Comparison of ENCODE assay signal across 9 cellular contexts in the genomic region with DNA sequence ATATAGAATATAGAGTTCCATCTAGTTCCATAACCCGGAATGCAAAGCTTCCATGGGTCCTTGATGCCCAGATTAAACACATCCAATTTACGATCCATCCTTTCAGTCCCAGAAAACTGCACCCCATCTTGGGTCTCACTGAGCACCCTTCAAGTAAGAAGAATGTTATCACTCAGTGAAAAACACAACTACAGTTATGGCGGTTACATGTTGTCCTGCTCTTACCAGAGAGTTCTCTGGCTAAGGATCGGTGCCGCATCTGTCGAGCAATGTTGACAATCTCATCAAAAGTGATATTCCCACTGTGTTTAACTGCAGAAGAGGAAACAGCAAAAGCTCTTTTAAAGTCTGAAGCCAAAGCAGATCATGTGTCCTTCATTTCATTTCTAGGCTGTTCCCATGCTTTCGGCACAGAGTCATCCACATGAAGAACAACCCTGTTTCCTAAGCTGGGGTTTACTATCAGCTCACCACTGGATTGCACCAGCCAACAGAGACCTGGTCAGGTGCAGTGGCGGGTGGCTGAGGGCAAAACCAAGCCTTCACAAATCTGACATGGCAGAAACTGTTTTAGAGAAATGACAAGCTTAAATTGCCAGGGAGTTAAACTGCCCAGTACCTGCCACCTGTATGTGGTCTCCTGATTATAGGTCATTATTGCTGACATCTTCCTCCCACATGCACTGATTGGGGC. TPM values are rescaled to one million over a fixed set of nuclear protein-coding genes. Genes with fewer than 3 reads are reported as not detected.
DNase-seq lines count a peak whose midpoint lies in the region; ATAC-seq, FAIRE-seq and TF ChIP-seq lines count a peak whose summit lies in the region.
"Had no signal": no experiment of that assay in that cellular context is flagged by ENCODE, and none has a peak within 500 bp of the region (broad histone marks: within the 10 kb centered on the region; RNA-seq: fewer than 3 reads in every experiment).

No MANE protein-coding gene starts in this region.

- no peaks in the 10 kb centered on the region for H3K9me2 ChIP-seq in Karpas-422 (replicated peaks; ENCODE audit: insufficient read depth, low read length)

- H2AFZ ChIP-seq in Karpas-422 (ENCODE audit: low read length) (no peak overlapping the region), GM12878 (ENCODE audit: control insufficient read depth, low read depth, low read length) (no peak overlapping the region)
- H2AFZ ChIP-seq: parathyroid adenoma had no signal

- peak overlapping the region in 5 of 9 donors; percentile 38 to 96 (median 66) for H3K27ac Mint-ChIP-seq in naive thymus-derived CD4-positive, alpha-beta T cell

- TF ChIP-seq EP300 in GM12878 (IDR thresholded peaks at IDR 0.05; ENCODE audit: borderline replicate concordance in 1 of 2, control insufficient read depth in 1 of 2, low read depth in 2 of 2, low read length in 2 of 2): no peak

- WGBS in GM12878 (ENCODE audit: insufficient coverage, insufficient replicate concordance, low lambda C conversion rate, missing lambda C conversion rate): 78% methylated on average over 8 of the region's 8 CpGs

- no peak for ATAC-seq in GM12878
- ATAC-seq in naive thymus-derived CD4-positive, alpha-beta T cell: no peak
- no peak for ATAC-seq in GM21825 (IDR thresholded peaks at IDR 0.05; ENCODE audit: unreplicated experiment)
- ATAC-seq in GM18861 (IDR thresholded peaks at IDR 0.05; ENCODE audit: unreplicated experiment): no peak
- ATAC-seq in GM18517 (IDR thresholded peaks at IDR 0.05; ENCODE audit: unreplicated experiment): no peak
- ATAC-seq in HG02678 (IDR thresholded peaks at IDR 0.05; ENCODE audit: unreplicated experiment): no peak

- H3K4me2 ChIP-seq in Karpas-422 (ENCODE audit: low read depth, low read length, poor library complexity, severe bottlenecking) (peak overlapping the region; percentile 96), GM12878 (ENCODE audit: control insufficient read depth, insufficient read depth) (peak overlapping the region; percentile 38)

- RAD21 ChIA-PET in GM12878 (lab: Charles Lee; ENCODE audit: unreplicated experiment): interaction anchor here (1.1 kb wide), 1 partner anchor 25 kb away, joined by 3 read pairs; no protein-coding TSS in a partner anchor

- peaks cover 28% of the 10 kb centered on the region for H3K4me1 ChIP-seq in Karpas-422 (ENCODE audit: low read length)
- H3K4me1 ChIP-seq in GM12878 (ENCODE audit: control insufficient read depth, insufficient read depth, low read length): no peaks in the 10 kb centered on the region
- H3K4me1 ChIP-seq in naive thymus-derived CD4-positive, alpha-beta T cell (ENCODE audit: control insufficient read depth in 2 of 2, insufficient read depth in 2 of 2, low read length in 2 of 2): peaks cover 21 to 25% of the 10 kb centered on the region in 2 donors
- H3K4me1 ChIP-seq: parathyroid adenoma had no signal

- H3K27ac ChIP-seq in Karpas-422 (ENCODE audit: low read length) (no peak overlapping the region), GM12878 (ENCODE audit: control insufficient read depth, insufficient read depth) (no peak overlapping the region)
- H3K27ac ChIP-seq in naive thymus-derived CD4-positive, alpha-beta T cell (ENCODE audit: low read depth, low read length): no peak overlapping the region
- H3K27ac ChIP-seq: parathyroid adenoma had no signal

- TF ChIP-seq RAD21 in GM12878 (IDR thresholded peaks at IDR 0.05; ENCODE audit: insufficient read depth, low read depth, low read length): no peak

- H3K4me3 ChIP-seq in Karpas-422 (ENCODE audit: low read length) (no peak overlapping the region), GM12878 (peak overlapping the region; percentile 93)
- no peak overlapping the region for H3K4me3 ChIP-seq in naive thymus-derived CD4-positive, alpha-beta T cell (ENCODE audit: low read length)

- in situ Hi-C loops in Caki2 (cut with HindIII; ENCODE audit: low pct_unique_long_range_greater_than_20kb, low sequenced_read_pairs): no loop called here
- in situ Hi-C loops in GM12878 (cut with MboI): no loop called here

- CTCF ChIA-PET in GM12878 (lab: Yijun Ruan, JAX): interaction anchor here (1.6 kb wide), 1 partner anchor 33 kb away, joined by 3 read pairs; no protein-coding TSS in a partner anchor
- CTCF ChIA-PET in naive thymus-derived CD4-positive, alpha-beta T cell (lab: Charles Lee): no interaction called here

- H3K4me3 Mint-ChIP-seq in naive thymus-derived CD4-positive, alpha-beta T cell: peak overlapping the region in 5 of 10 donors; percentile 1 to 94 (median 29)

- H3K9me3 Mint-ChIP-seq in naive thymus-derived CD4-positive, alpha-beta T cell: peaks cover 0 to 14% (median 0%) of the 10 kb centered on the region in 11 donors

- FAIRE-seq in GM12878 (lab: Jason Lieb, UNC): no peak

- H3K36me3 ChIP-seq in Karpas-422 (ENCODE audit: insufficient read depth, low read length) (peaks cover 50% of the 10 kb centered on the region), GM12878 (ENCODE audit: control insufficient read depth in 2 of 2, insufficient read depth in 2 of 2, low read length in 1 of 2) (peaks cover 20 to 56% of the 10 kb centered on the region in 2 experiments)
- peaks cover 21 to 71% (median 34%) of the 10 kb centered on the region in 3 experiments for H3K36me3 ChIP-seq in naive thymus-derived CD4-positive, alpha-beta T cell (ENCODE audit: control insufficient read depth in 2 of 3, insufficient read depth in 3 of 3, low read length in 3 of 3)

- H3K79me2 ChIP-seq in Karpas-422 (ENCODE audit: low read length) (peaks cover 38% of the 10 kb centered on the region), GM12878 (ENCODE audit: control insufficient read depth, insufficient read depth, low read length) (peaks cover 49% of the 10 kb centered on the region)
- H3K79me2 ChIP-seq: parathyroid adenoma had no signal

- no peaks in the 10 kb centered on the region for H3K27me3 Mint-ChIP-seq in naive thymus-derived CD4-positive, alpha-beta T cell

- peaks cover 28 to 45% (median 40%) of the 10 kb centered on the region in 7 donors for H3K4me1 Mint-ChIP-seq in naive thymus-derived CD4-positive, alpha-beta T cell

- H3K9ac ChIP-seq in Karpas-422 (ENCODE audit: low read length) (no peak overlapping the region), GM12878 (ENCODE audit: control insufficient read depth, insufficient read depth, low read length) (peak overlapping the region; percentile 95)
- H3K9ac ChIP-seq: parathyroid adenoma had no signal

- DNase-seq in Caki2 (ENCODE audit: low read depth) (peak; percentile 8), Karpas-422 (peak; percentile 47), GM12878 (ENCODE audit: low read depth, low spot score) (no peak)
- no peak for DNase-seq in naive thymus-derived CD4-positive, alpha-beta T cell

- POLR2A ChIA-PET in GM12878 (lab: Charles Lee): interaction anchor here (0.5 to 0.7 kb wide), 3 partner anchors 11 to 384 kb away, joined by 3 to 8 read pairs (median 3); no protein-coding TSS in a partner anchor
- POLR2A ChIA-PET in naive thymus-derived CD4-positive, alpha-beta T cell (lab: Charles Lee): interaction anchor here (0.6 to 1.1 kb wide), 2 partner anchors 25 to 40 kb away, joined by 3 read pairs; partner anchors contain the start of gene ZNF79

- intact Hi-C loops in GM12878 (cut with micrococcal nuclease; ENCODE audit: unreplicated experiment): no loop called here
- intact Hi-C loops in naive thymus-derived CD4-positive, alpha-beta T cell (cut with micrococcal nuclease): no loop called here

- no TSS peak for BruUV-seq in GM12878 (replicated peaks; lab: Mats Ljungman, UMichigan)

- H3K36me3 Mint-ChIP-seq in naive thymus-derived CD4-positive, alpha-beta T cell: peaks cover 10 to 73% (median 36%) of the 10 kb centered on the region in 5 donors

- SMC1A ChIA-PET in GM12878 (lab: Charles Lee; ENCODE audit: uncharacterized antibody, unreplicated experiment): interaction anchor here (0.6 to 1.5 kb wide), 5 partner anchors 15 to 137 kb away, joined by 3 read pairs; partner anchors contain the start of gene ZNF79

- TF ChIP-seq POLR2A in GM12878 (IDR thresholded peaks at IDR 0.05; ENCODE audit: low read depth, low read length): 0 out of 2 replicates have a peak, but pooled peaks have one; percentile 22

- TF ChIP-seq CTCF in GM12878 (IDR thresholded peaks at IDR 0.05 in 2 of 3, conservative IDR thresholded peaks at IDR 0.05 in 1 of 3; ENCODE audit: control insufficient read depth in 2 of 3, extremely low read depth in 1 of 3, insufficient read depth in 1 of 3, low read depth in 3 of 3, low read length in 3 of 3): no peak

- H4K20me1 ChIP-seq in Karpas-422 (ENCODE audit: insufficient read depth, low read depth, low read length) (peaks cover 31% of the 10 kb centered on the region), GM12878 (ENCODE audit: control insufficient read depth, insufficient read depth) (peaks cover 11% of the 10 kb centered on the region)

- H3K27me3 ChIP-seq in Karpas-422 (ENCODE audit: low read length): no peaks in the 10 kb centered on the region
- H3K27me3 ChIP-seq in GM12878 (replicated peaks in 1 of 2; ENCODE audit: control insufficient read depth in 2 of 2, insufficient read depth in 2 of 2, low read length in 1 of 2): no peaks in the 10 kb centered on the region
- H3K27me3 ChIP-seq in naive thymus-derived CD4-positive, alpha-beta T cell (ENCODE audit: control insufficient read depth in 2 of 2, insufficient read depth in 2 of 2, low read length in 2 of 2): no peaks in the 10 kb centered on the region

- H3K9me3 ChIP-seq in Karpas-422 (ENCODE audit: low read length) (no peaks in the 10 kb centered on the region), GM12878 (replicated peaks; ENCODE audit: control insufficient read depth, insufficient read depth, low read length) (peaks cover 11% of the 10 kb centered on the region)
- no peaks in the 10 kb centered on the region for H3K9me3 ChIP-seq in naive thymus-derived CD4-positive, alpha-beta T cell (ENCODE audit: control insufficient read depth in 2 of 3, low read length in 3 of 3)

RNA-seq across cellular contexts. Expression of gene RPL12, which starts 2.9 kb away (rescaled TPM):
- 1,560 and 1,589 TPM in 2 replicates for total RNA-seq in Caki2 (2014; rRNA removed; shearing (Covaris generic); ENCODE audit: low replicate concordance)
- total RNA-seq in Karpas-422 (2014; rRNA removed; shearing (Covaris generic); ENCODE audit: low replicate concordance): 2,789 and 3,026 TPM in 2 replicates
- 532 and 580 TPM in 2 replicates for total RNA-seq in GM12878 (2013; cell fraction: nucleolus; rRNA removed)
- total RNA-seq in GM12878 (2014; rRNA removed): 2,340 and 2,418 TPM in 2 replicates
- total RNA-seq in GM12878 (2014; rRNA removed; fragmentation: Illumina TruSeq; extraction: Trizol): 4,535 and 4,622 TPM in 2 replicates
- 2,052 and 2,163 TPM in 2 replicates for total RNA-seq in GM12878 (2021)
- polyA plus RNA-seq in GM12878 (2011; ENCODE audit: low read depth): 4,165 TPM
- 2,640 and 2,932 TPM in 2 replicates for polyA plus RNA-seq in GM12878 (2011; rRNA removed)
- polyA plus RNA-seq in GM12878 (2011; cell fraction: cytosol; rRNA removed): 2,904 and 3,567 TPM in 2 replicates
- 879 and 937 TPM in 2 replicates for polyA plus RNA-seq in GM12878 (2011; cell fraction: nucleus; rRNA removed)
- polyA plus RNA-seq in GM12878 (2012): 3,068 and 4,412 TPM in 2 replicates
- 4,925 and 5,544 TPM in 2 replicates for polyA plus RNA-seq in GM12878 (2014; fragmentation: Illumina TruSeq; extraction: Trizol)
- 1,000 to 10,000 TPM; 3,077 to 3,412 TPM for polyA plus RNA-seq in GM12878 (2014; fragmentation: Nextera tagmentation; extraction: Ambion mirVana)
- polyA plus RNA-seq in GM12878 (2014; rRNA removed): 3,446 and 3,776 TPM in 2 replicates
- polyA plus RNA-seq in GM12878 (2016; fragmentation: Nextera tagmentation; extraction: Ambion mirVana): 1,000 to 10,000 TPM in 1 of 2 experiments, 100 to 1,000 TPM in 1; 961 to 1,005 TPM
- 712 and 1,069 TPM in 2 replicates for polyA minus RNA-seq in GM12878 (2011; rRNA and poly(A)+ RNA removed)
- 520 and 541 TPM in 2 replicates for polyA minus RNA-seq in GM12878 (2011; cell fraction: cytosol; rRNA and poly(A)+ RNA removed)
- polyA minus RNA-seq in GM12878 (2011; cell fraction: nucleus; rRNA and poly(A)+ RNA removed): 259 and 431 TPM in 2 replicates
- total RNA-seq in naive thymus-derived CD4-positive, alpha-beta T cell: 1,000 to 10,000 TPM; 1,005 to 1,932 (median 1,675) TPM
- polyA plus RNA-seq in naive thymus-derived CD4-positive, alpha-beta T cell: 1,000 to 10,000 TPM; 1,937 to 1,958 TPM

RNA-seq across cellular contexts. Expression of gene LRSAM1, which starts 3.1 kb away (rescaled TPM):
- total RNA-seq in Caki2 (2014; rRNA removed; shearing (Covaris generic); ENCODE audit: low replicate concordance): 9.5 and 13.0 TPM in 2 replicates
- 14.4 and 15.5 TPM in 2 replicates for total RNA-seq in Karpas-422 (2014; rRNA removed; shearing (Covaris generic); ENCODE audit: low replicate concordance)
- total RNA-seq in GM12878 (2013; cell fraction: nucleolus; rRNA removed): 60.8 and 70.8 TPM in 2 replicates
- 13.1 and 13.7 TPM in 2 replicates for total RNA-seq in GM12878 (2014; rRNA removed)
- 5.8 and 5.9 TPM in 2 replicates for total RNA-seq in GM12878 (2014; rRNA removed; fragmentation: Illumina TruSeq; extraction: Trizol)
- total RNA-seq in GM12878 (2021): 18.9 and 20.4 TPM in 2 replicates
- 6.8 TPM for polyA plus RNA-seq in GM12878 (2011; ENCODE audit: low read depth)
- polyA plus RNA-seq in GM12878 (2011; rRNA removed): 7.5 and 9.7 TPM in 2 replicates
- polyA plus RNA-seq in GM12878 (2011; cell fraction: cytosol; rRNA removed): 8.2 and 10.8 TPM in 2 replicates
- 44.3 and 44.5 TPM in 2 replicates for polyA plus RNA-seq in GM12878 (2011; cell fraction: nucleus; rRNA removed)
- 12.3 and 17.2 TPM in 2 replicates for polyA plus RNA-seq in GM12878 (2012)
- 4.5 and 6.9 TPM in 2 replicates for polyA plus RNA-seq in GM12878 (2014; fragmentation: Illumina TruSeq; extraction: Trizol)
- under 1 TPM; 0.14 to 0.53 TPM for polyA plus RNA-seq in GM12878 (2014; fragmentation: Nextera tagmentation; extraction: Ambion mirVana)
- polyA plus RNA-seq in GM12878 (2014; rRNA removed): 14.3 and 14.8 TPM in 2 replicates
- 10 to 100 TPM; 18.4 to 23.4 TPM for polyA plus RNA-seq in GM12878 (2016; fragmentation: Nextera tagmentation; extraction: Ambion mirVana)
- 7.3 and 16.4 TPM in 2 replicates for polyA minus RNA-seq in GM12878 (2011; rRNA and poly(A)+ RNA removed)
- polyA minus RNA-seq in GM12878 (2011; cell fraction: cytosol; rRNA and poly(A)+ RNA removed): 3.2 and 6.8 TPM in 2 replicates
- 22.5 and 27.0 TPM in 2 replicates for polyA minus RNA-seq in GM12878 (2011; cell fraction: nucleus; rRNA and poly(A)+ RNA removed)
- total RNA-seq in naive thymus-derived CD4-positive, alpha-beta T cell: 10 to 100 TPM; 15.1 to 23.3 (median 19.8) TPM
- polyA plus RNA-seq in naive thymus-derived CD4-positive, alpha-beta T cell: 1 to 10 TPM; 4.0 to 7.7 TPM

RNA-seq across cellular contexts. Expression of gene ZNF79, which starts 24.1 kb away (rescaled TPM):
- 2.5 and 2.8 TPM in 2 replicates for total RNA-seq in Caki2 (2014; rRNA removed; shearing (Covaris generic); ENCODE audit: low replicate concordance)
- total RNA-seq in Karpas-422 (2014; rRNA removed; shearing (Covaris generic); ENCODE audit: low replicate concordance): 8.1 and 10.5 TPM in 2 replicates
- total RNA-seq in GM12878 (2013; cell fraction: nucleolus; rRNA removed): 19.1 and 19.8 TPM in 2 replicates
- total RNA-seq in GM12878 (2014; rRNA removed) (11.2 and 14.1 TPM in 2 replicates), GM12878 (2014; rRNA removed; fragmentation: Illumina TruSeq; extraction: Trizol) (9.8 and 11.1 TPM in 2 replicates), GM12878 (2021) (10.2 and 12.4 TPM in 2 replicates)
- 3.7 TPM for polyA plus RNA-seq in GM12878 (2011; ENCODE audit: low read depth)
- polyA plus RNA-seq in GM12878 (2011; rRNA removed) (9.9 and 12.2 TPM in 2 replicates), GM12878 (2014; fragmentation: Illumina TruSeq; extraction: Trizol) (9.5 and 11.9 TPM in 2 replicates), GM12878 (2014; fragmentation: Nextera tagmentation; extraction: Ambion mirVana) (1 to 10 TPM; 1.8 to 2.0 TPM), GM12878 (2014; rRNA removed) (8.7 and 9.3 TPM in 2 replicates), GM12878 (2016; fragmentation: Nextera tagmentation; extraction: Ambion mirVana) (10 to 100 TPM; 12.9 to 14.0 TPM)
- 12.5 and 12.8 TPM in 2 replicates for polyA plus RNA-seq in GM12878 (2011; cell fraction: cytosol; rRNA removed)
- polyA plus RNA-seq in GM12878 (2011; cell fraction: nucleus; rRNA removed): 16.2 and 16.3 TPM in 2 replicates
- polyA plus RNA-seq in GM12878 (2012): 4.7 and 6.1 TPM in 2 replicates
- polyA minus RNA-seq in GM12878 (2011; rRNA and poly(A)+ RNA removed): 23.2 and 26.5 TPM in 2 replicates
- polyA minus RNA-seq in GM12878 (2011; cell fraction: cytosol; rRNA and poly(A)+ RNA removed): 4.4 and 6.8 TPM in 2 replicates
- polyA minus RNA-seq in GM12878 (2011; cell fraction: nucleus; rRNA and poly(A)+ RNA removed): 7.5 and 11.7 TPM in 2 replicates
- total RNA-seq in naive thymus-derived CD4-positive, alpha-beta T cell: 10 to 100 TPM in 3 of 5 experiments, 1 to 10 TPM in 2; 4.8 to 17.8 (median 13.6) TPM
- polyA plus RNA-seq in naive thymus-derived CD4-positive, alpha-beta T cell: 10 to 100 TPM in 1 of 2 donors, 1 to 10 TPM in 1; 5.1 to 10.8 TPM

RNA-seq across cellular contexts. Expression of gene SLC2A8, which starts 51.3 kb away (rescaled TPM):
- total RNA-seq in Caki2 (2014; rRNA removed; shearing (Covaris generic); ENCODE audit: low replicate concordance): 13.0 and 16.7 TPM in 2 replicates
- total RNA-seq in Karpas-422 (2014; rRNA removed; shearing (Covaris generic); ENCODE audit: low replicate concordance): 11.3 and 29.4 TPM in 2 replicates
- total RNA-seq in GM12878 (2013; cell fraction: nucleolus; rRNA removed): 11.3 and 13.6 TPM in 2 replicates
- total RNA-seq in GM12878 (2014; rRNA removed) (11.4 and 17.5 TPM in 2 replicates), GM12878 (2014; rRNA removed; fragmentation: Illumina TruSeq; extraction: Trizol) (4.6 and 4.7 TPM in 2 replicates), GM12878 (2021) (13.3 and 13.7 TPM in 2 replicates)
- polyA plus RNA-seq in GM12878 (2011; ENCODE audit: low read depth): 5.3 TPM
- polyA plus RNA-seq in GM12878 (2011; rRNA removed) (2.9 and 6.3 TPM in 2 replicates), GM12878 (2014; fragmentation: Illumina TruSeq; extraction: Trizol) (1.6 and 3.3 TPM in 2 replicates), GM12878 (2014; fragmentation: Nextera tagmentation; extraction: Ambion mirVana) (1 to 10 TPM in 1 of 2 experiments, under 1 TPM in 1; 0.31 to 1.4 TPM), GM12878 (2014; rRNA removed) (13.9 and 16.3 TPM in 2 replicates), GM12878 (2016; fragmentation: Nextera tagmentation; extraction: Ambion mirVana) (10 to 100 TPM; 16.8 to 22.7 TPM)
- polyA plus RNA-seq in GM12878 (2011; cell fraction: cytosol; rRNA removed): 7.4 and 13.6 TPM in 2 replicates
- polyA plus RNA-seq in GM12878 (2011; cell fraction: nucleus; rRNA removed): 24.0 and 30.3 TPM in 2 replicates
- 9.2 and 9.4 TPM in 2 replicates for polyA plus RNA-seq in GM12878 (2012)
- 5.9 and 12.9 TPM in 2 replicates for polyA minus RNA-seq in GM12878 (2011; rRNA and poly(A)+ RNA removed)
- 7.0 and 9.9 TPM in 2 replicates for polyA minus RNA-seq in GM12878 (2011; cell fraction: cytosol; rRNA and poly(A)+ RNA removed)
- polyA minus RNA-seq in GM12878 (2011; cell fraction: nucleus; rRNA and poly(A)+ RNA removed): 5.0 and 11.5 TPM in 2 replicates
- total RNA-seq in naive thymus-derived CD4-positive, alpha-beta T cell: 1 to 10 TPM in 3 of 5 experiments, under 1 TPM in 2; 0.27 to 4.8 (median 1.3) TPM
- polyA plus RNA-seq in naive thymus-derived CD4-positive, alpha-beta T cell: not detected

Comparison
In these comparisons a context has a peak if more than half of its experiments do, and no peak if none do; other contexts are left out.
1. DNase-seq: peak in Caki2 (single experiment) and Karpas-422 (single experiment); none in GM12878 (single experiment) and naive thymus-derived CD4-positive, alpha-beta T cell (0 of 9).